13 cellular contexts compared by ENCODE assay signal in the genomic region with DNA sequence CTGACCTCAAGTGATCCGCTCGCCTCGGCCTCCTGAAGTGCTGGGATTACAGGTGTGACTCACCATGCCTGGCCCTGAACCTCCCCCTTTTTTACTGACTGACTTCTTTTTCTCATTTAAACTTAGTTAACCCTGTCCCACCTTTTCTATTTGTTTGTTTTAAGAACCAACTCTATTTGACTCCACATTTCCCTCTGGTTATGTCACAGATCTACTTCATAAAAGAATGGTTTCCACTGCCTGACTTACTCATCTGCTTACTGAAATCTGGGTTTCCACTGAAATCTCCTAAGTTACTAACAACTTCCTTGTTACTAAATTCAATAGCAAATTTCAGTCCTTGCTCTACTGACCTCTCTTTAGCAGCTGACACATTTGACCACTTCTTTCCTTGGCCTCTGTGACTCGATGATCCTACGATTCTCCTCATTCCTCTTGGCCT. TPM values are rescaled to one million over a fixed set of nuclear protein-coding genes. Genes with fewer than 3 reads are reported as not detected.
DNase-seq lines count a peak whose midpoint lies in the region; ATAC-seq and TF ChIP-seq lines count a peak whose summit lies in the region.
"Had no signal": no experiment of that assay in that cellular context is flagged by ENCODE, and none has a peak within 500 bp of the region (broad histone marks: within the 10 kb centered on the region; RNA-seq: fewer than 3 reads in every experiment).

No MANE protein-coding gene starts in this region.

- no peaks in the 10 kb centered on the region for H3K27me3 Mint-ChIP-seq in Caco-2 (ENCODE audit: insufficient read depth, unreplicated experiment)
- H3K27me3 Mint-ChIP-seq in endothelial cell (ENCODE audit: unreplicated experiment) = no peaks in the 10 kb centered on the region

- no peaks in the 10 kb centered on the region for H3K36me3 ChIP-seq in BLaER1 treated with 17β-estradiol and CSF1 and Interleukin-3, amounts not matched to agents 10 nM and 100 nM
- H3K36me3 ChIP-seq in Caco-2 (ENCODE audit: control insufficient read depth, insufficient read depth, low read length) = no peaks in the 10 kb centered on the region
- H3K36me3 ChIP-seq: gastroesophageal sphincter had no signal

- peak overlapping the region in 8 of 11 experiments; percentile 51 to 98 (median 78); a peak in 14 of 22 replicates for H3K27ac ChIP-seq in BLaER1 treated with 17β-estradiol and CSF1 and Interleukin-3, amounts not matched to agents 10 nM and 100 nM

- H3K9ac ChIP-seq in BLaER1 treated with 17β-estradiol and CSF1 and Interleukin-3, amounts not matched to agents 10 nM and 100 nM = peak overlapping the region in 4 of 11 experiments; percentile 57 to 90 (median 80); a peak in 7 of 22 replicates

- H3K27ac Mint-ChIP-seq in Caco-2 (ENCODE audit: unreplicated experiment) = no peak overlapping the region
- H3K27ac Mint-ChIP-seq in endothelial cell (ENCODE audit: unreplicated experiment) = no peak overlapping the region
- H3K27ac Mint-ChIP-seq: CD8-positive, alpha-beta memory T cell had no signal

- ATAC-seq in HG03520 (IDR thresholded peaks at IDR 0.05; ENCODE audit: unreplicated experiment) = no peak
- ATAC-seq in GM21529 (IDR thresholded peaks at IDR 0.05; ENCODE audit: unreplicated experiment) = no peak
- ATAC-seq: left lobe of liver had no signal

- H3K9me3 Mint-ChIP-seq in Caco-2 (ENCODE audit: unreplicated experiment) (no peaks in the 10 kb centered on the region), endothelial cell (ENCODE audit: unreplicated experiment) (no peaks in the 10 kb centered on the region)
- H3K9me3 Mint-ChIP-seq: CD8-positive, alpha-beta memory T cell had no signal

- BruUV-seq in Caco-2 (replicated peaks; lab: Mats Ljungman, UMichigan) = no TSS peak

- no peaks in the 10 kb centered on the region for H4K20me1 ChIP-seq in BLaER1 treated with 17β-estradiol and CSF1 and Interleukin-3, amounts not matched to agents 10 nM and 100 nM

- CTCF ChIA-PET in Caco-2 (lab: Charles Lee) = interaction anchor here (0.6 kb wide), 1 partner anchor 665 kb away, joined by 4 read pairs; a partner anchor contains a TSS

- H3K4me3 Mint-ChIP-seq in Caco-2 (ENCODE audit: unreplicated experiment) = no peak overlapping the region
- H3K4me3 Mint-ChIP-seq in endothelial cell (ENCODE audit: unreplicated experiment) = no peak overlapping the region
- H3K4me3 Mint-ChIP-seq: CD8-positive, alpha-beta memory T cell had no signal

- TF ChIP-seq CTCF in astrocyte of the spinal cord (IDR thresholded peaks at IDR 0.05; ENCODE audit: low read depth, low read length) (no peak), Caco-2 (IDR thresholded peaks at IDR 0.05; ENCODE audit: insufficient read depth in 1 of 2, low read depth in 1 of 2, low read length in 1 of 2, severe bottlenecking in 1 of 2, unreplicated experiment in 1 of 2) (no peak), endothelial cell (IDR thresholded peaks at IDR 0.05; ENCODE audit: unreplicated experiment) (no peak)

- intact Hi-C loops in Caco-2 (cut with micrococcal nuclease; ENCODE audit: unreplicated experiment) = no loop called here

- H3K4me1 Mint-ChIP-seq in Caco-2 (ENCODE audit: low read depth, unreplicated experiment) (no peaks in the 10 kb centered on the region), endothelial cell (ENCODE audit: unreplicated experiment) (no peaks in the 10 kb centered on the region)
- H3K4me1 Mint-ChIP-seq: CD8-positive, alpha-beta memory T cell had no signal

- DNase-seq in H4 (ENCODE audit: low spot score) (peak; percentile 44), astrocyte of the spinal cord (ENCODE audit: low read depth, low spot score) (peak; percentile 69), non-pigmented ciliary epithelial cell (ENCODE audit: low read depth) (peak; percentile 20), Caco-2 (no peak), endothelial cell (ENCODE audit: low spot score) (no peak)
- DNase-seq: activated effector memory CD4-positive, alpha-beta T cell treated with anti-CD3 and anti-CD28 coated beads, Interleukin-2, amount 50 U/mL, for 16 hours; CD8-positive, alpha-beta memory T cell; NCI-H2081 had no signal

- H3K4me2 ChIP-seq in BLaER1 treated with 17β-estradiol and CSF1 and Interleukin-3, amounts not matched to agents 10 nM and 100 nM = peak overlapping the region in 8 of 11 experiments; percentile 6 to 85 (median 70); a peak in 12 of 22 replicates

- no peak overlapping the region for H3K4me3 ChIP-seq in BLaER1 treated with 17β-estradiol and CSF1 and Interleukin-3, amounts not matched to agents 10 nM and 100 nM
- no peak overlapping the region for H3K4me3 ChIP-seq in astrocyte of the spinal cord (ENCODE audit: low read depth, low read length)
- H3K4me3 ChIP-seq in Caco-2 (ENCODE audit: low read depth, low read length) = no peak overlapping the region
- H3K4me3 ChIP-seq: gastroesophageal sphincter had no signal

- peaks cover 9 to 95% (median 35%) of the 10 kb centered on the region in 10 experiments; a peak in 17 of 20 replicates for H3K4me1 ChIP-seq in BLaER1 treated with 17β-estradiol and CSF1 and Interleukin-3, amounts not matched to agents 10 nM and 100 nM
- H3K4me1 ChIP-seq in Caco-2 = peaks cover 23% of the 10 kb centered on the region
- H3K4me1 ChIP-seq: gastroesophageal sphincter had no signal

- H3K27me3 ChIP-seq in BLaER1 treated with 17β-estradiol and CSF1 and Interleukin-3, amounts not matched to agents 10 nM and 100 nM = no peaks in the 10 kb centered on the region
- no peaks in the 10 kb centered on the region for H3K27me3 ChIP-seq in Caco-2 (replicated peaks; ENCODE audit: control insufficient read depth, insufficient read depth, low read length)
- H3K27me3 ChIP-seq: gastroesophageal sphincter had no signal

- in situ Hi-C loops in astrocyte of the spinal cord (cut with HindIII; ENCODE audit: low sequenced_read_pairs) = no loop called here

- no peaks in the 10 kb centered on the region for H3K36me3 Mint-ChIP-seq in Caco-2 (ENCODE audit: insufficient read depth, unreplicated experiment)
- H3K36me3 Mint-ChIP-seq in endothelial cell (ENCODE audit: low read depth, unreplicated experiment) = no peaks in the 10 kb centered on the region
- H3K36me3 Mint-ChIP-seq: CD8-positive, alpha-beta memory T cell had no signal

- H3K9me3 ChIP-seq in BLaER1 treated with 17β-estradiol and CSF1 and Interleukin-3, amounts not matched to agents 10 nM and 100 nM (replicated peaks in 1 of 11) = no peaks in the 10 kb centered on the region
- no peaks in the 10 kb centered on the region for H3K9me3 ChIP-seq in Caco-2
- H3K9me3 ChIP-seq: gastroesophageal sphincter had no signal

- POLR2A ChIA-PET in Caco-2 (lab: Charles Lee) = no interaction called here

RNA-seq across cellular contexts. Expression of a gene that starts 28.0 kb away (rescaled TPM):
- total RNA-seq in H4 (2014; rRNA removed; shearing (Covaris generic)) = not detected in 2 replicates
- total RNA-seq in Caco-2 (2022) = 18.5 and 19.6 TPM in 2 replicates
- 8.5 TPM for total RNA-seq in endothelial cell (ENCODE audit: unreplicated experiment)
- total RNA-seq: CD8-positive, alpha-beta memory T cell had no signal

Comparison
In these comparisons a context has a peak if more than half of its experiments do, and no peak if none do; other contexts are left out.
1. DNase-seq: peak in H4 (single experiment), astrocyte of the spinal cord (single experiment) and non-pigmented ciliary epithelial cell (single experiment); none in Caco-2 (0 of 2) and endothelial cell (single experiment).